ENCODE assay signal across 26 cellular contexts in the genomic region with DNA sequence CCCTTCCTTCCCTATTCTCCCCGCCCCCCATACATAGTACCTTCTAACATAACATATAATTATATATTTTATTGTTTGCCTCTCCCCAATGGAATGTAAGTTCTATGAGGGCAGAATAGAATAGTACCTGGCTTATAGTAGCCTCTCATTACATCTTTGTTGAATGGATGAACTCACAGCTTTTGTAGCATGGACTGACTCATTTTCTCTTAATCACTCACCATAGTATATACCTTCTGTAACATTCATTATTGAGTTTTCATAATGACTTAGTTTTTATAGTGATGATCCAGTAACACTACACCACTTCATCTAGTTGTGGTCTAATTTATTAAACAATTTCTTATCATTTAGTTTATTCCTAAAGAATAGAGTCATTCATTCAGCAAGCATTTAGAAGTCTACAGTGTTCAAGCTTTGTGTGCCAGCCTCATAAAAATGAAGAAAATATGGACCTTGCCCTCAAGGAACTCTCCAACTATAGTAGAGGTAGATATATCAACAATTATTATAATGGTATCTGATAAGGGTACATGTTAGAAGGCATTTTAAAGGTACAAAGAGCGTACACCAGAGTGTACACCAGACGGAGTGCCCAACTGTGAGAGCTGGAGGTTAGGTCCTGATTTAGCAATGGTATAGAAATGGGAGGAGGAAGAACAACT. TPM values are rescaled to one million over a fixed set of nuclear protein-coding genes. Genes with fewer than 3 reads are reported as not detected.
DNase-seq lines count a peak whose midpoint lies in the region; ATAC-seq, FAIRE-seq and TF ChIP-seq lines count a peak whose summit lies in the region.
"Had no signal": no experiment of that assay in that cellular context is flagged by ENCODE, and none has a peak within 500 bp of the region (broad histone marks: within the 10 kb centered on the region; RNA-seq: fewer than 3 reads in every experiment).

No MANE protein-coding gene starts in this region.

- ATAC-seq in activated naive CD8-positive, alpha-beta T cell treated with anti-CD3 and anti-CD28 coated beads, Interleukin-2, amount 50 U/mL, for 24 hours, result peak; percentile 94
- peak; percentile 80 to 91 for ATAC-seq in natural killer cell treated with Interleukin-12 subunit alpha and Interleukin-12 subunit beta and Interleukin-15 and Interleukin-18, amount 100 ng/mL, for 72 hours
- ATAC-seq in omental fat pad (ENCODE audit: low FRiP score), result no peak
- ATAC-seq: sciatic nerve, T-cell had no signal

- peak; percentile 30 for FAIRE-seq in GM12892 (lab: Jason Lieb, UNC)

- H3K27me3 Mint-ChIP-seq in activated CD4-positive, alpha-beta T cell treated with anti-CD3 and anti-CD28 coated beads, Interleukin-2, amount 10 ng/mL, durations not matched to agents 24 days and 14 days, result no peaks in the 10 kb centered on the region
- H3K27me3 Mint-ChIP-seq in activated CD4-positive, alpha-beta T cell treated with anti-CD3 and anti-CD28 coated beads, Interleukin-2, amount 10 ng/mL, durations not matched to agents 7 days and 5 days, result no peaks in the 10 kb centered on the region
- no peaks in the 10 kb centered on the region for H3K27me3 Mint-ChIP-seq in activated naive CD8-positive, alpha-beta T cell treated with anti-CD3 and anti-CD28 coated beads, Interleukin-2, amount 50 U/mL, for 24 hours
- no peaks in the 10 kb centered on the region for H3K27me3 Mint-ChIP-seq in natural killer cell treated with Interleukin-12 subunit alpha and Interleukin-12 subunit beta and Interleukin-15 and Interleukin-18, amount 100 ng/mL, for 72 hours
- H3K27me3 Mint-ChIP-seq: dendritic cell treated with granulocyte-macrophage colony-stimulating factor and Interleukin-4, amounts not matched to agents 40 ng/mL and 50 ng/mL, for 4 days; T-cell had no signal

- no peak for TF ChIP-seq CTCF in omental fat pad (IDR thresholded peaks at IDR 0.05)

- H3K4me1 Mint-ChIP-seq in activated CD4-positive, alpha-beta T cell treated with anti-CD3 and anti-CD28 coated beads, Interleukin-2, amount 10 ng/mL, durations not matched to agents 24 days and 14 days, result peaks cover 30% of the 10 kb centered on the region
- peaks cover 23% of the 10 kb centered on the region for H3K4me1 Mint-ChIP-seq in activated CD4-positive, alpha-beta T cell treated with anti-CD3 and anti-CD28 coated beads, Interleukin-2, amount 10 ng/mL, durations not matched to agents 7 days and 5 days
- H3K4me1 Mint-ChIP-seq in activated naive CD8-positive, alpha-beta T cell treated with anti-CD3 and anti-CD28 coated beads, Interleukin-2, amount 50 U/mL, for 24 hours, result peaks cover 55% of the 10 kb centered on the region
- peaks cover 60 to 67% of the 10 kb centered on the region in 2 donors for H3K4me1 Mint-ChIP-seq in natural killer cell treated with Interleukin-12 subunit alpha and Interleukin-12 subunit beta and Interleukin-15 and Interleukin-18, amount 100 ng/mL, for 72 hours (ENCODE audit: low read depth in 2 of 2)
- H3K4me1 Mint-ChIP-seq: H9, neural progenitor cell had no signal

- peak overlapping the region; percentile 87 for H3K27ac Mint-ChIP-seq in activated CD4-positive, alpha-beta T cell treated with anti-CD3 and anti-CD28 coated beads, Interleukin-2, amount 10 ng/mL, durations not matched to agents 24 days and 14 days
- H3K27ac Mint-ChIP-seq in activated CD4-positive, alpha-beta T cell treated with anti-CD3 and anti-CD28 coated beads, Interleukin-2, amount 10 ng/mL, durations not matched to agents 7 days and 5 days, result no peak overlapping the region
- H3K27ac Mint-ChIP-seq in activated naive CD8-positive, alpha-beta T cell treated with anti-CD3 and anti-CD28 coated beads, Interleukin-2, amount 50 U/mL, for 24 hours, result peak overlapping the region; percentile 87
- peak overlapping the region; percentile 80 to 91 for H3K27ac Mint-ChIP-seq in natural killer cell treated with Interleukin-12 subunit alpha and Interleukin-12 subunit beta and Interleukin-15 and Interleukin-18, amount 100 ng/mL, for 72 hours
- H3K27ac Mint-ChIP-seq: dendritic cell treated with granulocyte-macrophage colony-stimulating factor and Interleukin-4, amounts not matched to agents 40 ng/mL and 50 ng/mL, for 4 days; endodermal cell; H9; neural progenitor cell had no signal

- DNase-seq in activated CD4-positive, alpha-beta T cell treated with anti-CD3 and anti-CD28 coated beads, Interleukin-2, amount 10 ng/mL, durations not matched to agents 24 days and 14 days, result no peak
- DNase-seq in activated CD4-positive, alpha-beta T cell treated with anti-CD3 and anti-CD28 coated beads, Interleukin-2, amount 10 ng/mL, durations not matched to agents 7 days and 5 days, result no peak
- DNase-seq in GM12892 (ENCODE audit: insufficient read length), result no peak
- DNase-seq in activated naive CD8-positive, alpha-beta T cell treated with anti-CD3 and anti-CD28 coated beads, Interleukin-2, amount 50 U/mL, for 24 hours, result no peak
- DNase-seq in natural killer cell treated with Interleukin-12 subunit alpha and Interleukin-12 subunit beta and Interleukin-15 and Interleukin-18, amount 100 ng/mL, for 72 hours (ENCODE audit: low spot score), result no peak
- no peak for DNase-seq in GF-D8 (lab: John Stamatoyannopoulos, UW)
- DNase-seq in omental fat pad (ENCODE audit: low spot score), result no peak
- DNase-seq in LoVo (ENCODE audit: low spot score), result no peak
- DNase-seq: activated CD4-positive, CD25-positive, alpha-beta regulatory T cell; activated effector memory CD4-positive, alpha-beta T cell treated with anti-CD3 and anti-CD28 coated beads, Interleukin-2, amount 50 U/mL, for 16 hours; amygdala; DND-41; endodermal cell; esophagus squamous epithelium; foreskin melanocyte; H9; MG63; NCI-H1105 treated with DMSO at 0.1 percent for 48 hours; NCI-H2081 treated with DMSO at 0.1 percent for 48 hours; NCI-H774; stimulated activated CD4-positive, alpha-beta T cell treated with anti-CD3 and anti-CD28 coated beads, Interleukin-4, amount 100 ng/mL, for 4 hours; stimulated activated naive CD4-positive, alpha-beta T cell; T-cell had no signal

- CTCF ChIA-PET in activated CD4-positive, alpha-beta T cell treated with anti-CD3 and anti-CD28 coated beads, Interleukin-2, amount 10 ng/mL, durations not matched to agents 7 days and 5 days (lab: Charles Lee), result interaction anchor here (0.7 kb wide), 1 partner anchor 15 kb away, joined by 3 read pairs; no protein-coding TSS in a partner anchor

- peaks cover 6% of the 10 kb centered on the region for H3K9me3 Mint-ChIP-seq in activated CD4-positive, alpha-beta T cell treated with anti-CD3 and anti-CD28 coated beads, Interleukin-2, amount 10 ng/mL, durations not matched to agents 24 days and 14 days
- H3K9me3 Mint-ChIP-seq in activated CD4-positive, alpha-beta T cell treated with anti-CD3 and anti-CD28 coated beads, Interleukin-2, amount 10 ng/mL, durations not matched to agents 7 days and 5 days, result peaks cover under 1% of the 10 kb centered on the region
- H3K9me3 Mint-ChIP-seq in activated naive CD8-positive, alpha-beta T cell treated with anti-CD3 and anti-CD28 coated beads, Interleukin-2, amount 50 U/mL, for 24 hours, result peaks cover 6% of the 10 kb centered on the region
- peaks cover 4% of the 10 kb centered on the region for H3K9me3 Mint-ChIP-seq in natural killer cell treated with Interleukin-12 subunit alpha and Interleukin-12 subunit beta and Interleukin-15 and Interleukin-18, amount 100 ng/mL, for 72 hours
- H3K9me3 Mint-ChIP-seq: dendritic cell treated with granulocyte-macrophage colony-stimulating factor and Interleukin-4, amounts not matched to agents 40 ng/mL and 50 ng/mL, for 4 days; H9; T-cell had no signal

- intact Hi-C loops in activated CD4-positive, alpha-beta T cell treated with anti-CD3 and anti-CD28 coated beads, Interleukin-2, amount 10 ng/mL, durations not matched to agents 24 days and 14 days (cut with micrococcal nuclease), result loop anchor here (1.0 kb wide), 2 partner anchors 31 to 55 kb away; a partner anchor contains a TSS

- peaks cover 11% of the 10 kb centered on the region for H3K36me3 Mint-ChIP-seq in activated CD4-positive, alpha-beta T cell treated with anti-CD3 and anti-CD28 coated beads, Interleukin-2, amount 10 ng/mL, durations not matched to agents 24 days and 14 days (ENCODE audit: low read depth)
- peaks cover 5% of the 10 kb centered on the region for H3K36me3 Mint-ChIP-seq in activated CD4-positive, alpha-beta T cell treated with anti-CD3 and anti-CD28 coated beads, Interleukin-2, amount 10 ng/mL, durations not matched to agents 7 days and 5 days (ENCODE audit: low read depth)
- H3K36me3 Mint-ChIP-seq in activated naive CD8-positive, alpha-beta T cell treated with anti-CD3 and anti-CD28 coated beads, Interleukin-2, amount 50 U/mL, for 24 hours (ENCODE audit: low read depth), result peaks cover 5% of the 10 kb centered on the region
- peaks cover 17% of the 10 kb centered on the region for H3K36me3 Mint-ChIP-seq in natural killer cell treated with Interleukin-12 subunit alpha and Interleukin-12 subunit beta and Interleukin-15 and Interleukin-18, amount 100 ng/mL, for 72 hours

- no peak for TF ChIP-seq POLR2A in GM12892 (IDR thresholded peaks at IDR 0.05; ENCODE audit: low read depth, low read length)

- POLR2A ChIA-PET in activated CD4-positive, alpha-beta T cell treated with anti-CD3 and anti-CD28 coated beads, Interleukin-2, amount 10 ng/mL, durations not matched to agents 7 days and 5 days (lab: Charles Lee), result no interaction called here

- H3K4me3 Mint-ChIP-seq in activated CD4-positive, alpha-beta T cell treated with anti-CD3 and anti-CD28 coated beads, Interleukin-2, amount 10 ng/mL, durations not matched to agents 24 days and 14 days, result peak overlapping the region; percentile 74
- no peak overlapping the region for H3K4me3 Mint-ChIP-seq in activated CD4-positive, alpha-beta T cell treated with anti-CD3 and anti-CD28 coated beads, Interleukin-2, amount 10 ng/mL, durations not matched to agents 7 days and 5 days
- H3K4me3 Mint-ChIP-seq in activated naive CD8-positive, alpha-beta T cell treated with anti-CD3 and anti-CD28 coated beads, Interleukin-2, amount 50 U/mL, for 24 hours, result peak overlapping the region; percentile 3
- peak overlapping the region; percentile 65 for H3K4me3 Mint-ChIP-seq in natural killer cell treated with Interleukin-12 subunit alpha and Interleukin-12 subunit beta and Interleukin-15 and Interleukin-18, amount 100 ng/mL, for 72 hours
- H3K4me3 Mint-ChIP-seq: dendritic cell treated with granulocyte-macrophage colony-stimulating factor and Interleukin-4, amounts not matched to agents 40 ng/mL and 50 ng/mL, for 4 days; endodermal cell; H9; neural progenitor cell; T-cell had no signal

RNA-seq across cellular contexts. Expression of a gene that starts 31.1 kb away (rescaled TPM):
- 24.6 and 25.9 TPM in 2 replicates for total RNA-seq in activated CD4-positive, alpha-beta T cell treated with anti-CD3 and anti-CD28 coated beads, Interleukin-2, amount 10 ng/mL, durations not matched to agents 24 days and 14 days
- total RNA-seq in activated CD4-positive, alpha-beta T cell treated with anti-CD3 and anti-CD28 coated beads, Interleukin-2, amount 10 ng/mL, durations not matched to agents 7 days and 5 days, result 10 to 100 TPM; 18.4 to 22.8 TPM
- 10.8 TPM for polyA plus RNA-seq in GM12892 (2012; ENCODE audit: missing spikeins)
- total RNA-seq in natural killer cell treated with Interleukin-12 subunit alpha and Interleukin-12 subunit beta and Interleukin-15 and Interleukin-18, amount 100 ng/mL, for 72 hours, result 100 to 1,000 TPM in 1 of 2 donors, 10 to 100 TPM in 1; 84.1 to 139 TPM
- total RNA-seq in omental fat pad, result 10 to 100 TPM; 46.8 to 80.1 (median 50.1) TPM
